8 cellular contexts compared by ENCODE assay signal in genomic region chr10:130190737-130191115, GRCh38. TPM values are rescaled to one million over a fixed set of nuclear protein-coding genes. Genes with fewer than 3 reads are reported as not detected.
A peak's percentile ranks its signal among the peaks of the same experiment; 100 is the strongest.
DNase-seq lines count a peak whose midpoint lies in the region; ATAC-seq and TF ChIP-seq lines count a peak whose summit lies in the region.

No MANE protein-coding gene starts in this region.

- H3K4me3 Mint-ChIP-seq in nephron progenitor cell, result peak overlapping the region; percentile 70

- H3K27me3 ChIP-seq in Panc1 (ENCODE audit: control insufficient read depth, insufficient read depth, low read length), result no peaks in the 10 kb centered on the region

- POLR2A ChIA-PET in Panc1 (lab: Charles Lee), result no interaction called here

- CTCF ChIA-PET in Panc1 (lab: Charles Lee), result no interaction called here

- TF ChIP-seq CTCF in Panc1 (IDR thresholded peaks at IDR 0.05), result no peak
- no peak for TF ChIP-seq CTCF in fibroblast of pulmonary artery (IDR thresholded peaks at IDR 0.05; ENCODE audit: low read length, missing control alignments)
- TF ChIP-seq CTCF in nephron progenitor cell (IDR thresholded peaks at IDR 0.05), result no peak

- H3K4me3 ChIP-seq in Panc1 (ENCODE audit: low read depth in 2 of 2, low read length in 2 of 2) (peak overlapping the region; percentile 37 to 41), fibroblast of pulmonary artery (replicated peaks; ENCODE audit: low read depth, low read length) (peak overlapping the region; percentile 56)

- intact Hi-C loops in Panc1 (cut with micrococcal nuclease; ENCODE audit: unreplicated experiment), result loop anchor here (10.0 kb wide), 1 partner anchor 1684 kb away; no protein-coding TSS in a partner anchor
- intact Hi-C loops in sciatic nerve (cut with DNase I), result no loop called here

- H3K4me1 Mint-ChIP-seq in nephron progenitor cell, result peaks cover 25% of the 10 kb centered on the region

- H3K27ac Mint-ChIP-seq in nephron progenitor cell, result no peak overlapping the region

- no peak for ATAC-seq in Panc1
- no peak for ATAC-seq in GM21360 (IDR thresholded peaks at IDR 0.05; ENCODE audit: unreplicated experiment)
- ATAC-seq in sciatic nerve, result no peak

- no peak overlapping the region for H3K27ac ChIP-seq in Panc1 (ENCODE audit: low read length)

- DNase-seq in AG08396 (ENCODE audit: low spot score), result peak; percentile 37
- DNase-seq in Panc1 (ENCODE audit: low read depth, low spot score), result no peak
- no peak for DNase-seq in fibroblast of pulmonary artery (ENCODE audit: low read depth)
- no peak for DNase-seq in nephron progenitor cell
- DNase-seq in sciatic nerve (ENCODE audit: low spot score), result no peak
- no peak for DNase-seq in effector CD4-positive, alpha-beta T cell
- no peak for DNase-seq in NCI-H146 (lab: John Stamatoyannopoulos, UW)

- H3K27me3 Mint-ChIP-seq in nephron progenitor cell (ENCODE audit: low read depth, poor library complexity), result peaks cover 3% of the 10 kb centered on the region

- H3K9me3 Mint-ChIP-seq in nephron progenitor cell, result no peaks in the 10 kb centered on the region

- no TSS peak for BruUV-seq in Panc1 (replicated peaks; lab: Mats Ljungman, UMichigan)

- in situ Hi-C loops in Panc1 (cut with HindIII; ENCODE audit: low pct_unique_long_range_greater_than_20kb, low sequenced_read_pairs), result no loop called here

- peaks cover 21% of the 10 kb centered on the region for H3K36me3 Mint-ChIP-seq in nephron progenitor cell (ENCODE audit: low read depth)

- no peaks in the 10 kb centered on the region for H3K9me3 ChIP-seq in Panc1 (ENCODE audit: control insufficient read depth, insufficient read depth, low read depth, low read length)

- H3K36me3 ChIP-seq in Panc1 (ENCODE audit: control insufficient read depth, insufficient read depth, low read length), result no peaks in the 10 kb centered on the region

- H3K4me1 ChIP-seq in Panc1 (ENCODE audit: control insufficient read depth, insufficient read depth, low read length), result no peaks in the 10 kb centered on the region; the same call in 1 of the 2 replicates

RNA-seq across cellular contexts. Expression of gene GLRX3, which starts 54.5 kb away (rescaled TPM):
- total RNA-seq in Panc1 (2021; ENCODE audit: unreplicated experiment), result 188 TPM
- polyA plus RNA-seq in Panc1 (2012; ENCODE audit: insufficient read length), result 113 TPM
- 41.0 TPM for total RNA-seq in sciatic nerve
